In genomic region chr3:179744667-179745066, GRCh38 we compare ENCODE assay signal across 23 cellular contexts.
"Had no signal": no experiment of that assay in that cellular context is flagged by ENCODE, and none has a peak within 500 bp of the region (broad histone marks: within the 10 kb centered on the region; RNA-seq: fewer than 3 reads in every experiment).

No MANE protein-coding gene starts in this region.

- ATAC-seq: T-cell had no signal

- H3K27me3 Mint-ChIP-seq: activated CD4-positive, alpha-beta memory T cell treated with anti-CD3 and anti-CD28 coated beads, Interleukin-2, amount 10 ng/mL, durations not matched to agents 7 days and 5 days; activated CD4-positive, alpha-beta T cell treated with anti-CD3 and anti-CD28 coated beads, Interleukin-2, amount 10 ng/mL, durations not matched to agents 7 days and 5 days; activated naive CD4-positive, alpha-beta T cell treated with anti-CD3 and anti-CD28 coated beads, Interleukin-2, amount 50 U/mL, for 24 hours; T-cell had no signal

- H3K4me3 Mint-ChIP-seq: activated CD4-positive, alpha-beta memory T cell treated with anti-CD3 and anti-CD28 coated beads, Interleukin-2, amount 10 ng/mL, durations not matched to agents 7 days and 5 days; activated CD4-positive, alpha-beta T cell treated with anti-CD3 and anti-CD28 coated beads, Interleukin-2, amount 10 ng/mL, durations not matched to agents 7 days and 5 days; activated naive CD4-positive, alpha-beta T cell treated with anti-CD3 and anti-CD28 coated beads, Interleukin-2, amount 50 U/mL, for 24 hours; T-cell had no signal

- H3K27ac Mint-ChIP-seq: activated CD4-positive, alpha-beta memory T cell treated with anti-CD3 and anti-CD28 coated beads, Interleukin-2, amount 10 ng/mL, durations not matched to agents 7 days and 5 days; activated CD4-positive, alpha-beta T cell treated with anti-CD3 and anti-CD28 coated beads, Interleukin-2, amount 10 ng/mL, durations not matched to agents 7 days and 5 days; activated naive CD4-positive, alpha-beta T cell treated with anti-CD3 and anti-CD28 coated beads, Interleukin-2, amount 50 U/mL, for 24 hours; T-cell had no signal

- H3K9me3 Mint-ChIP-seq: activated CD4-positive, alpha-beta memory T cell treated with anti-CD3 and anti-CD28 coated beads, Interleukin-2, amount 10 ng/mL, durations not matched to agents 7 days and 5 days; activated CD4-positive, alpha-beta T cell treated with anti-CD3 and anti-CD28 coated beads, Interleukin-2, amount 10 ng/mL, durations not matched to agents 7 days and 5 days; activated naive CD4-positive, alpha-beta T cell treated with anti-CD3 and anti-CD28 coated beads, Interleukin-2, amount 50 U/mL, for 24 hours; T-cell had no signal

- H3K4me1 Mint-ChIP-seq: activated naive CD4-positive, alpha-beta T cell treated with anti-CD3 and anti-CD28 coated beads, Interleukin-2, amount 50 U/mL, for 24 hours; T-cell had no signal

- DNase-seq: activated CD4-positive, alpha-beta memory T cell treated with anti-CD3 and anti-CD28 coated beads, Interleukin-2, amount 10 ng/mL, durations not matched to agents 7 days and 5 days; activated CD4-positive, alpha-beta T cell treated with anti-CD3 and anti-CD28 coated beads, Interleukin-2, amount 10 ng/mL, durations not matched to agents 7 days and 5 days; activated CD4-positive, CD25-positive, alpha-beta regulatory T cell; activated CD8-positive, alpha-beta memory T cell treated with anti-CD3 and anti-CD28 coated beads, Interleukin-2, amount 50 U/mL, for 4 hours; activated effector memory CD4-positive, alpha-beta T cell treated with Interleukin-2 at 50 U/mL for 16 hours; activated naive CD4-positive, alpha-beta T cell; aorta; central memory CD4-positive, alpha-beta T cell; KG1; NCI-H1092 treated with DMSO at 0.1 percent for 48 hours; NCI-H1417 treated with DMSO at 0.1 percent for 48 hours; NCI-H1694; NCI-H2029; NCI-H2107; NCI-H2171 treated with DMSO at 0.1 percent for 48 hours; NCI-H345; NCI-H510A; NCI-H69; NK-92 treated with Interleukin-12 subunit alpha and Interleukin-12 subunit beta, amount 100 ng/mL, for 24 hours; SHP77 treated with DMSO at 0.1 percent for 48 hours; T-cell; T1000 had no signal
